In the genomic region with DNA sequence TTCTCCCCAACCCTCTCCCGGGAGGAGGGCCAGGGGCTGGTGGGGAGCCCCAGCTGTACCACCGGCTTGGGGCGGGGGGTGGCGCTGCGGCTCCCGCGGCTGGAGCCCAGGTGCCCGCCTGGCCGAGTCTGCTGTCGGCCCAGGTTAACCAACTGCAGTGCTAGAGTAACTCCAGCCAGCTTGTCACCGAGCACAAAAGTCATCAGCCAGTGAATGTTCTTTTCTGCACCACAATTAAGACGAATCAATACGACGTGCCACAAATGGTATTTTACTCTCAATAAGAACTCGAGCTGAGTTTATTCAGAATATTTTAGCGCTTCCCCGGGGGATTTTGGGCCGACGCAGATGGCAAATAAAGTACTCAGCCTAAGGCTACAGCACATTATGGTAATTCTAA, we compare ENCODE assay signal across 10 cellular contexts.
DNase-seq lines count a peak whose midpoint lies in the region; ATAC-seq lines count a peak whose summit lies in the region.
"Had no signal": no experiment of that assay in that cellular context is flagged by ENCODE, and none has a peak within 500 bp of the region (broad histone marks: within the 10 kb centered on the region; RNA-seq: fewer than 3 reads in every experiment).

No MANE protein-coding gene starts in this region.

- peak overlapping the region; percentile 79 for H3K4me3 Mint-ChIP-seq in activated CD4-positive, alpha-beta T cell treated with anti-CD3 and anti-CD28 coated beads for 36 hours
- peak overlapping the region; percentile 81 for H3K4me3 Mint-ChIP-seq in activated CD4-positive, alpha-beta T cell treated with anti-CD3 and anti-CD28 coated beads, Interleukin-2, amount 10 ng/mL, durations not matched to agents 7 days and 5 days

- H3K4me1 Mint-ChIP-seq in activated CD4-positive, alpha-beta T cell treated with anti-CD3 and anti-CD28 coated beads for 36 hours, result peaks cover 89% of the 10 kb centered on the region
- H3K4me1 Mint-ChIP-seq in activated CD4-positive, alpha-beta T cell treated with anti-CD3 and anti-CD28 coated beads, Interleukin-2, amount 10 ng/mL, durations not matched to agents 7 days and 5 days, result peaks cover 94% of the 10 kb centered on the region

- CTCF ChIA-PET in activated CD4-positive, alpha-beta T cell treated with anti-CD3 and anti-CD28 coated beads for 36 hours (lab: Charles Lee), result interaction anchor here (0.5 to 3.0 kb wide), 16 partner anchors 9 to 1022 kb away, joined by 3 to 18 read pairs (median 4); no protein-coding TSS in a partner anchor
- CTCF ChIA-PET in activated CD4-positive, alpha-beta T cell treated with anti-CD3 and anti-CD28 coated beads, Interleukin-2, amount 10 ng/mL, durations not matched to agents 7 days and 5 days (lab: Charles Lee), result interaction anchor here (0.8 to 3.3 kb wide), 18 partner anchors 8 to 270 kb away, joined by 3 to 18 read pairs (median 4); a partner anchor contains a TSS

- intact Hi-C loops in activated CD4-positive, alpha-beta T cell treated with anti-CD3 and anti-CD28 coated beads for 36 hours (cut with DNase I, micrococcal nuclease), result loop anchor here (2.0 to 10.0 kb wide), 6 partner anchors 42 to 1734 kb away; no protein-coding TSS in a partner anchor

- no peaks in the 10 kb centered on the region for H3K9me3 Mint-ChIP-seq in activated CD4-positive, alpha-beta T cell treated with anti-CD3 and anti-CD28 coated beads for 36 hours (ENCODE audit: low read depth)
- no peaks in the 10 kb centered on the region for H3K9me3 Mint-ChIP-seq in activated CD4-positive, alpha-beta T cell treated with anti-CD3 and anti-CD28 coated beads, Interleukin-2, amount 10 ng/mL, durations not matched to agents 7 days and 5 days

- H3K27me3 Mint-ChIP-seq in activated CD4-positive, alpha-beta T cell treated with anti-CD3 and anti-CD28 coated beads for 36 hours, result no peaks in the 10 kb centered on the region
- H3K27me3 Mint-ChIP-seq in activated CD4-positive, alpha-beta T cell treated with anti-CD3 and anti-CD28 coated beads, Interleukin-2, amount 10 ng/mL, durations not matched to agents 7 days and 5 days, result no peaks in the 10 kb centered on the region

- DNase-seq in activated CD4-positive, alpha-beta T cell treated with anti-CD3 and anti-CD28 coated beads for 36 hours, result peak; percentile 76
- no peak for DNase-seq in activated CD4-positive, alpha-beta T cell treated with anti-CD3 and anti-CD28 coated beads for 1 hour
- no peak for DNase-seq in activated CD4-positive, alpha-beta T cell treated with anti-CD3 and anti-CD28 coated beads, Interleukin-2, amount 10 ng/mL, durations not matched to agents 7 days and 5 days
- DNase-seq in central memory CD4-positive, alpha-beta T cell, result peak; percentile 47
- DNase-seq in stimulated activated CD8-positive, alpha-beta memory T cell treated with anti-CD3 and anti-CD28 coated beads, Interleukin-4, amount 100 ng/mL, for 48 hours, result peak; percentile 68
- DNase-seq in T1000 (lab: John Stamatoyannopoulos, UW) (no peak), NCI-H2227 treated with DMSO at 0.1 percent for 48 hours (lab: John Stamatoyannopoulos, UW) (no peak)
- DNase-seq: ACHN, testis had no signal

- peaks cover 55% of the 10 kb centered on the region for H3K36me3 Mint-ChIP-seq in activated CD4-positive, alpha-beta T cell treated with anti-CD3 and anti-CD28 coated beads for 36 hours (ENCODE audit: low read depth)
- H3K36me3 Mint-ChIP-seq in activated CD4-positive, alpha-beta T cell treated with anti-CD3 and anti-CD28 coated beads, Interleukin-2, amount 10 ng/mL, durations not matched to agents 7 days and 5 days (ENCODE audit: low read depth), result peaks cover 62% of the 10 kb centered on the region

- POLR2A ChIA-PET in activated CD4-positive, alpha-beta T cell treated with anti-CD3 and anti-CD28 coated beads for 36 hours (lab: Charles Lee), result interaction anchor here (1.0 to 1.4 kb wide), 2 partner anchors 18 to 80 kb away, joined by 4 to 5 read pairs; no protein-coding TSS in a partner anchor
- POLR2A ChIA-PET in activated CD4-positive, alpha-beta T cell treated with anti-CD3 and anti-CD28 coated beads, Interleukin-2, amount 10 ng/mL, durations not matched to agents 7 days and 5 days (lab: Charles Lee), result interaction anchor here (0.6 to 1.1 kb wide), 4 partner anchors 20 to 80 kb away, joined by 3 to 5 read pairs (median 4); no protein-coding TSS in a partner anchor

- peak overlapping the region; percentile 97 for H3K27ac Mint-ChIP-seq in activated CD4-positive, alpha-beta T cell treated with anti-CD3 and anti-CD28 coated beads for 36 hours
- peak overlapping the region; percentile 95 for H3K27ac Mint-ChIP-seq in activated CD4-positive, alpha-beta T cell treated with anti-CD3 and anti-CD28 coated beads, Interleukin-2, amount 10 ng/mL, durations not matched to agents 7 days and 5 days

- peak; percentile 30 for ATAC-seq in activated CD4-positive, alpha-beta T cell treated with anti-CD3 and anti-CD28 coated beads for 36 hours
- ATAC-seq in GM21447 (IDR thresholded peaks at IDR 0.05; ENCODE audit: unreplicated experiment), result no peak

Comparison
In these comparisons a context has a peak if more than half of its experiments do, and no peak if none do; other contexts are left out.
1. DNase-seq: peak in activated CD4-positive, alpha-beta T cell treated with anti-CD3 and anti-CD28 coated beads for 36 hours (single experiment), central memory CD4-positive, alpha-beta T cell (single experiment) and stimulated activated CD8-positive, alpha-beta memory T cell treated with anti-CD3 and anti-CD28 coated beads, Interleukin-4, amount 100 ng/mL, for 48 hours (single experiment); none in activated CD4-positive, alpha-beta T cell treated with anti-CD3 and anti-CD28 coated beads for 1 hour (single experiment), activated CD4-positive, alpha-beta T cell treated with anti-CD3 and anti-CD28 coated beads, Interleukin-2, amount 10 ng/mL, durations not matched to agents 7 days and 5 days (single experiment), T1000 (single experiment) and NCI-H2227 treated with DMSO at 0.1 percent for 48 hours (single experiment).